Comparison of ENCODE assay signal across 11 cellular contexts in genomic region chr1:200072636-200073285, GRCh38. TPM values are rescaled to one million over a fixed set of nuclear protein-coding genes. Genes with fewer than 3 reads are reported as not detected.
DNase-seq lines count a peak whose midpoint lies in the region; ATAC-seq and TF ChIP-seq lines count a peak whose summit lies in the region.
"Had no signal": no experiment of that assay in that cellular context is flagged by ENCODE, and none has a peak within 500 bp of the region (broad histone marks: within the 10 kb centered on the region; RNA-seq: fewer than 3 reads in every experiment).

No MANE protein-coding gene starts in this region.

- H2AFZ ChIP-seq in MM.1S (ENCODE audit: low read length) = peak overlapping the region; percentile 52

- TF ChIP-seq POLR2A in tibial nerve (IDR thresholded peaks at IDR 0.05) (no peak), spleen (IDR thresholded peaks at IDR 0.05) (no peak)

- H3K27ac ChIP-seq in MM.1S (ENCODE audit: low read length) = peak overlapping the region; percentile 59
- H3K27ac ChIP-seq in tibial nerve = no peak overlapping the region
- no peak overlapping the region for H3K27ac ChIP-seq in spleen

- H3K9me3 ChIP-seq in MM.1S (replicated peaks; ENCODE audit: insufficient read depth, low read length) (no peaks in the 10 kb centered on the region), tibial nerve (no peaks in the 10 kb centered on the region), spleen (no peaks in the 10 kb centered on the region)

- 70 to 71% methylated on average over 4 of the region's 4 CpGs for WGBS in tibial nerve, 2 donors
- 45 to 55% (median 48%) methylated on average over 4 of the region's 4 CpGs for WGBS in spleen, 5 donors

- peak; percentile 96 for ATAC-seq in GM18502 (IDR thresholded peaks at IDR 0.05; ENCODE audit: poor library complexity, unreplicated experiment)
- ATAC-seq in GM19468 (IDR thresholded peaks at IDR 0.05; ENCODE audit: extremely low read depth, unreplicated experiment) = peak; percentile 94
- ATAC-seq in HG02970 (IDR thresholded peaks at IDR 0.05; ENCODE audit: low FRiP score, unreplicated experiment) = peak; percentile 78

- H3K4me2 ChIP-seq in MM.1S (ENCODE audit: low read depth, low read length) = peak overlapping the region; percentile 85

- H3F3A ChIP-seq in MM.1S (ENCODE audit: insufficient read depth, low read length) = peaks cover 7% of the 10 kb centered on the region

- no peaks in the 10 kb centered on the region for H3K27me3 ChIP-seq in MM.1S (replicated peaks; ENCODE audit: insufficient read depth, low read length)
- H3K27me3 ChIP-seq in tibial nerve = peaks cover 0 to 10% of the 10 kb centered on the region in 2 donors
- H3K27me3 ChIP-seq in spleen (replicated peaks in 1 of 7) = peaks cover 0 to 54% (median 9%) of the 10 kb centered on the region in 7 donors

- H3K79me2 ChIP-seq in MM.1S (ENCODE audit: low read length) = no peaks in the 10 kb centered on the region

- TF ChIP-seq CTCF in MM.1S (IDR thresholded peaks at IDR 0.05; ENCODE audit: low read length) = no peak
- no peak for TF ChIP-seq CTCF in tibial nerve (IDR thresholded peaks at IDR 0.05)
- no peak for TF ChIP-seq CTCF in spleen (IDR thresholded peaks at IDR 0.05 in 8 of 11, conservative IDR thresholded peaks at IDR 0.05 in 3 of 11)

- no peaks in the 10 kb centered on the region for H3K9me2 ChIP-seq in MM.1S (replicated peaks; ENCODE audit: insufficient read depth, low read length)

- H3K4me3 ChIP-seq in MM.1S (ENCODE audit: low read length) (peak overlapping the region; percentile 51), tibial nerve (no peak overlapping the region), spleen (no peak overlapping the region)

- H3K9ac ChIP-seq in MM.1S (ENCODE audit: low read length) = peak overlapping the region; percentile 2; the same call in 1 of the 2 replicates

- no peak for TF ChIP-seq EP300 in tibial nerve (IDR thresholded peaks at IDR 0.05)

- peaks cover 18% of the 10 kb centered on the region for H3K4me1 ChIP-seq in MM.1S (ENCODE audit: low read length)
- H3K4me1 ChIP-seq in tibial nerve = peaks cover 0 to 16% (median 0%) of the 10 kb centered on the region in 4 donors
- H3K4me1 ChIP-seq in spleen = peaks cover 0 to 12% (median 5%) of the 10 kb centered on the region in 6 donors

- intact Hi-C loops in posterior vena cava (cut with DNase I) (no loop called here), spleen (cut with DNase I; ENCODE audit: low total_unique reads) (no loop called here)

- H3K36me3 ChIP-seq in MM.1S (replicated peaks; ENCODE audit: insufficient read depth, low read length) (no peaks in the 10 kb centered on the region), tibial nerve (no peaks in the 10 kb centered on the region), spleen (no peaks in the 10 kb centered on the region)

- no peaks in the 10 kb centered on the region for H4K20me1 ChIP-seq in MM.1S (ENCODE audit: insufficient read depth, low read length)

- DNase-seq in MM.1S (peak; percentile 89), HUDEP-2 (lab: John Stamatoyannopoulos, UW; ENCODE audit: unreplicated experiment in 76 of 76) (no peak), posterior vena cava (ENCODE audit: low spot score) (no peak), tibial nerve (ENCODE audit: low spot score in 2 of 2) (no peak), spleen (no peak)
- DNase-seq: activated CD4-positive, alpha-beta memory T cell treated with anti-CD3 and anti-CD28 coated beads for 36 hours; head of caudate nucleus; NCI-H2227 treated with DMSO at 0.1 percent for 48 hours had no signal

RNA-seq across cellular contexts. Expression of gene NR5A2, which starts 45.3 kb away (rescaled TPM):
- total RNA-seq in posterior vena cava (1 to 10 TPM in 1 of 2 donors, under 1 TPM in 1; 0.95 to 3.1 TPM), tibial nerve (1 to 10 TPM; 3.8 to 9.0 (median 4.5) TPM), spleen (under 1 TPM in 4 of 7 donors, not detected in 3; 0.10 to 0.63 (median 0.17) TPM)
- under 1 TPM; 0.02 to 0.06 (median 0.05) TPM for polyA plus RNA-seq in spleen
- total RNA-seq: activated CD4-positive, alpha-beta memory T cell treated with anti-CD3 and anti-CD28 coated beads for 36 hours had no signal
